7 cellular contexts compared by ENCODE assay signal in the genomic region with DNA sequence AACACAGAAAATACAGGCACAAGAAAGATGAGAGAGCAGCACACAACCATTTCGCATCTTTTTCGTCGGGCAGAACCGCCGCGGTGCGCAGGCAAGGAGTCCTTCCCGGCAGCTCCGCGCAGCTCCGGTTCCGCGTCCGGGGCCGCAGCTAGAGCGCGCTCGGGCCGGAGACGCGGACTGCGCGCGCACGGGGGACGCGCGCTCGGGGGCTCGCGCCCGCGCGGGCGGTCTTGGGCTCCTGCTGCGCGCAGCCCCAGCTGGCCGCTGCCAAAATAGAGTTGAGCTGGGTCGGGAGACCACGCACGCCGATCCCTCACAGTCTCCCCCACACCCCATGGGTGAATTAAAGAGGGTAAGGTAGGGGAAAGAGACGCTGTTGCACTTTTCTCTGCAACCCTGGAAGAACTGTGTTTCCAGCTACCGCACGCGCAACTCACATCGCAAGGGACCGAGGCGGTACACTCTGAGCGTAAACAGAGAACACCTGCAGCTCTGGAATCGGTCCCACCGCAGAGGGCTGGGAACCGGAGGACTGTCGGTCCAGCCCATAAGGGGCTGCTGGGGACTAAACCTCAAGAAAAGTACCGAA. TPM values are rescaled to one million over a fixed set of nuclear protein-coding genes. Genes with fewer than 3 reads are reported as not detected.
DNase-seq lines count a peak whose midpoint lies in the region; ATAC-seq and TF ChIP-seq lines count a peak whose summit lies in the region.

No MANE protein-coding gene starts in this region.

- H3K36me3 Mint-ChIP-seq in activated CD4-positive, alpha-beta memory T cell treated with anti-CD3 and anti-CD28 coated beads for 36 hours = no peaks in the 10 kb centered on the region

- H3K36me3 ChIP-seq in GM06990 (ENCODE audit: control insufficient read depth, insufficient read depth, low read length) (no peaks in the 10 kb centered on the region), psoas muscle (ENCODE audit: insufficient read depth in 1 of 2, low read depth in 1 of 2) (no peaks in the 10 kb centered on the region)

- no peak for TF ChIP-seq POLR2A in NB4 (IDR thresholded peaks at IDR 0.05; ENCODE audit: extremely low read depth, insufficient read length)

- peak; percentile 59 for ATAC-seq in Right ventricle myocardium superior (ENCODE audit: poor library complexity)
- ATAC-seq in psoas muscle = peak; percentile 36 to 66 (median 39)

- TF ChIP-seq CTCF in GM06990 (IDR thresholded peaks at IDR 0.05; ENCODE audit: insufficient read depth, low read length, poor library complexity, severe bottlenecking) (no peak), NB4 (IDR thresholded peaks at IDR 0.05; ENCODE audit: low read depth, low read length) (no peak), psoas muscle (IDR thresholded peaks at IDR 0.05) (no peak)

- peaks cover 2% of the 10 kb centered on the region for H3K4me1 Mint-ChIP-seq in activated CD4-positive, alpha-beta memory T cell treated with anti-CD3 and anti-CD28 coated beads for 36 hours (ENCODE audit: low read depth)

- peaks cover 1% of the 10 kb centered on the region for H3K27me3 ChIP-seq in GM06990 (replicated peaks; ENCODE audit: control insufficient read depth, insufficient read depth, low read length)
- H3K27me3 ChIP-seq in psoas muscle (ENCODE audit: insufficient read depth in 3 of 3, low read length in 2 of 3) = peaks cover 0 to 71% (median 3%) of the 10 kb centered on the region in 3 donors

- H3K4me3 Mint-ChIP-seq in activated CD4-positive, alpha-beta memory T cell treated with anti-CD3 and anti-CD28 coated beads for 36 hours = peak overlapping the region; percentile 56

- POLR2A ChIA-PET in activated CD4-positive, alpha-beta memory T cell treated with anti-CD3 and anti-CD28 coated beads for 36 hours (lab: Charles Lee) = no interaction called here

- no peaks in the 10 kb centered on the region for H3K9me3 Mint-ChIP-seq in activated CD4-positive, alpha-beta memory T cell treated with anti-CD3 and anti-CD28 coated beads for 36 hours

- peak; percentile 32 for DNase-seq in GM06990 (ENCODE audit: extremely low read depth, insufficient read length)
- peak; percentile 44 for DNase-seq in NB4 (ENCODE audit: low read depth)
- DNase-seq in activated CD4-positive, alpha-beta memory T cell treated with anti-CD3 and anti-CD28 coated beads for 36 hours = peak; percentile 28
- DNase-seq in Right ventricle myocardium superior = no peak
- no peak for DNase-seq in psoas muscle
- DNase-seq in stimulated activated CD4-positive, alpha-beta T cell treated with anti-CD3 and anti-CD28 coated beads, Interleukin-4, amount 100 ng/mL, for 4 hours = no peak
- no peak for DNase-seq in cerebellum (ENCODE audit: low spot score)

- H3K4me3 ChIP-seq in GM06990 (replicated peaks; ENCODE audit: low read depth, low read length) (peak overlapping the region; percentile 25), NB4 (ENCODE audit: low read depth, low read length) (peak overlapping the region; percentile 50), psoas muscle (peak overlapping the region; percentile 62)

- CTCF ChIA-PET in activated CD4-positive, alpha-beta memory T cell treated with anti-CD3 and anti-CD28 coated beads for 36 hours (lab: Charles Lee) = no interaction called here

- H3K27me3 Mint-ChIP-seq in activated CD4-positive, alpha-beta memory T cell treated with anti-CD3 and anti-CD28 coated beads for 36 hours = peaks cover 46% of the 10 kb centered on the region

- H3K27ac ChIP-seq in psoas muscle = no peak overlapping the region

- no peak overlapping the region for H3K27ac Mint-ChIP-seq in activated CD4-positive, alpha-beta memory T cell treated with anti-CD3 and anti-CD28 coated beads for 36 hours

- intact Hi-C loops in activated CD4-positive, alpha-beta memory T cell treated with anti-CD3 and anti-CD28 coated beads for 36 hours (cut with micrococcal nuclease) = loop anchor here (2.0 kb wide), 1 partner anchor 14 kb away; no protein-coding TSS in a partner anchor
- intact Hi-C loops in Right ventricle myocardium superior (cut with DNase I) = no loop called here
- intact Hi-C loops in psoas muscle (cut with DNase I) = no loop called here

- no peaks in the 10 kb centered on the region for H3K9me3 ChIP-seq in psoas muscle

- H3K4me1 ChIP-seq in psoas muscle = no peaks in the 10 kb centered on the region

- WGBS in psoas muscle, 3 donors = 1 to 2% (median 1%) methylated on average over 54 to 55 of the region's 55 CpGs

RNA-seq across cellular contexts. Expression of a gene that starts 1.6 kb away (rescaled TPM):
- total RNA-seq in activated CD4-positive, alpha-beta memory T cell treated with anti-CD3 and anti-CD28 coated beads for 36 hours = not detected
- total RNA-seq in Right ventricle myocardium superior (1.7 TPM), psoas muscle (1 to 10 TPM in 1 of 4 donors, under 1 TPM in 3; 0.60 to 1.2 (median 0.90) TPM), cerebellum (1.2 TPM)
- polyA plus RNA-seq in psoas muscle = under 1 TPM; 0.27 to 0.29 (median 0.29) TPM

Comparison
In these comparisons a context has a peak if more than half of its experiments do, and no peak if none do; other contexts are left out.
1. DNase-seq: peak in GM06990 (single experiment), NB4 (single experiment) and activated CD4-positive, alpha-beta memory T cell treated with anti-CD3 and anti-CD28 coated beads for 36 hours (single experiment); none in Right ventricle myocardium superior (single experiment), psoas muscle (0 of 2), stimulated activated CD4-positive, alpha-beta T cell treated with anti-CD3 and anti-CD28 coated beads, Interleukin-4, amount 100 ng/mL, for 4 hours (0 of 2) and cerebellum (single experiment).
2. Peak in every context shown above with its lines, with median percentiles within 50 percentile points of each other: H3K4me3 ChIP-seq.